In genomic region chr1:227955808-227956207, GRCh38 we compare ENCODE assay signal across 36 cellular contexts. TPM values are rescaled to one million over a fixed set of nuclear protein-coding genes. Genes with fewer than 3 reads are reported as not detected.
"Had no signal": no experiment of that assay in that cellular context is flagged by ENCODE, and none has a peak within 500 bp of the region (broad histone marks: within the 10 kb centered on the region; RNA-seq: fewer than 3 reads in every experiment).

No MANE protein-coding gene starts in this region.

- FAIRE-seq: astrocyte, bronchial epithelial cell had no signal

- H3K36me3 ChIP-seq: adrenal gland, ascending aorta, brain microvascular endothelial cell, breast epithelium, cardiac muscle cell had no signal

- H3K9me3 ChIP-seq: adrenal gland, body of pancreas had no signal

- DNase-seq: activated effector memory CD4-positive, alpha-beta T cell treated with anti-CD3 and anti-CD28 coated beads, Interleukin-2, amount 50 U/mL, for 16 hours; activated effector memory CD4-positive, alpha-beta T cell treated with Interleukin-2 at 50 U/mL for 16 hours; activated gamma-delta T cell; activated gamma-delta T cell treated with Interleukin-2 at 50 U/mL for 16 hours; activated naive CD4-positive, alpha-beta T cell; activated naive CD4-positive, alpha-beta T cell treated with anti-CD3 and anti-CD28 coated beads for 36 hours; activated naive CD4-positive, alpha-beta T cell treated with anti-CD3 and anti-CD28 coated beads, Interleukin-2, amount 10 ng/mL, durations not matched to agents 7 days and 5 days; activated naive CD4-positive, alpha-beta T cell treated with anti-CD3 and anti-CD28 coated beads, Interleukin-2, amount 50 U/mL, for 16 hours; activated naive CD4-positive, alpha-beta T cell treated with Interleukin-2 at 50 U/mL for 16 hours; activated naive CD8-positive, alpha-beta T cell treated with anti-CD3 and anti-CD28 coated beads for 36 hours; activated naive CD8-positive, alpha-beta T cell treated with anti-CD3 and anti-CD28 coated beads, Interleukin-2, amount 10 ng/mL, durations not matched to agents 7 days and 5 days; activated naive CD8-positive, alpha-beta T cell treated with anti-CD3 and anti-CD28 coated beads, Interleukin-2, amount 50 U/mL, for 24 hours; activated T-cell treated with anti-CD3 and anti-CD28 coated beads, Interleukin-2, amount 50 U/mL, for 4 hours; activated T-cell treated with anti-CD3 and anti-CD28 coated beads, Interleukin-2, amount 50 U/mL, for 48 hours; activated T-cell treated with anti-CD3 and anti-CD28 coated beads, Interleukin-2, amount 50 U/mL, for 72 hours; adrenal gland; amniotic stem cell; amygdala; anterior cingulate cortex; aorta; body of pancreas; brain microvascular endothelial cell; caudate nucleus; central memory CD4-positive, alpha-beta T cell; cerebellar nuclear complex had no signal

- H3K4me1 ChIP-seq: adrenal gland, ascending aorta, body of pancreas, breast epithelium had no signal

- H3K4me3 ChIP-seq: adrenal gland, ascending aorta, body of pancreas, breast epithelium, cardiac muscle cell had no signal

- H3K27me3 ChIP-seq: ascending aorta, body of pancreas had no signal

- H3K27ac ChIP-seq: adrenal gland, ascending aorta, body of pancreas, brain microvascular endothelial cell, breast epithelium, cardiac muscle cell had no signal

RNA-seq across cellular contexts. Expression of gene WNT9A, which starts 8.1 kb away (rescaled TPM):
- total RNA-seq: activated naive CD4-positive, alpha-beta T cell treated with anti-CD3 and anti-CD28 coated beads for 36 hours; activated naive CD4-positive, alpha-beta T cell treated with anti-CD3 and anti-CD28 coated beads, Interleukin-2, amount 50 U/mL, for 72 hours; activated naive CD8-positive, alpha-beta T cell treated with anti-CD3 and anti-CD28 coated beads for 36 hours; activated T-helper 1 cell treated with anti-CD3 and anti-CD28 coated beads, Interleukin-12 subunit alpha, Interleukin-12 subunit beta, Interleukin-2, Interleukin-4 antibody, amounts not matched to agents 30 ng/mL and 10 ng/mL and 1 ng/mL, durations not matched to agents 14 hours and 24 hours and 36 hours had no signal

RNA-seq across cellular contexts. Expression of gene WNT3A, which starts 51.0 kb away (rescaled TPM):
- total RNA-seq: activated naive CD4-positive, alpha-beta T cell treated with anti-CD3 and anti-CD28 coated beads for 36 hours; activated naive CD8-positive, alpha-beta T cell treated with anti-CD3 and anti-CD28 coated beads for 36 hours; activated naive CD8-positive, alpha-beta T cell treated with anti-CD3 and anti-CD28 coated beads, Interleukin-2, amount 10 ng/mL, durations not matched to agents 7 days and 5 days; activated T-cell treated with anti-CD3 and anti-CD28 coated beads, Interleukin-2, amount 50 U/mL, for 4 hours; activated T-cell treated with anti-CD3 and anti-CD28 coated beads, Interleukin-2, amount 50 U/mL, for 72 hours; activated T-helper 1 cell treated with anti-CD3 and anti-CD28 coated beads, Interleukin-12 subunit alpha, Interleukin-12 subunit beta, Interleukin-2, Interleukin-4 antibody, amounts not matched to agents 30 ng/mL and 10 ng/mL and 1 ng/mL, durations not matched to agents 14 hours and 24 hours and 36 hours; activated T-helper 17 cell treated with anti-CD3 and anti-CD28 coated beads, Interleukin-2, amount 50 U/mL, for 72 hours; activated T-helper 2 cell treated with anti-CD3 and anti-CD28 coated beads, Interferon-gamma antibody, Interleukin-2, Interleukin-4, amounts not matched to agents 10 μg/mL and 5 μg/mL and 100 μg/mL, durations not matched to agents 14 hours and 24 hours and 36 hours; adrenal gland; aorta; ascending aorta; astrocyte; body of pancreas; bronchial epithelial cell; cardiac muscle cell; cardiac septum; chondrocyte had no signal
